17 cellular contexts compared by ENCODE assay signal in the genomic region with DNA sequence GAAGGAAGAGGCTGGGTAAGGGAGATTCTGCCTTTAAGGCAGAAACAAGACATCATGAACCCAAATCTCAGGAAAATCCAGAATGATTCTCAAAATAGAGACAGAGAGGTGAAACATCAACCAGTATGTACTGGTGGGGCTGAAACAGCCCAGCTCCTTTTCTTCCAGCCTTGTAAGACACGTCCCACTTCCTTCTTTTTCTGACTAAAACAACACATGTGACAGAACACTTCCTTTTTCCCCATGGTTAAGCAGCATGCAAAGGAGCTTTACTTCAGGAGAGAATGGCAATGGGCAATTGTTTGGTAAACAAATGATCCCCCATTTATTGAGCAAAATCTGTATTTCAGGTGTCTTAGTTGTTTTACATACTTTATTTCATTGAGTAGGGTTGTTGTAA.
DNase-seq lines count a peak whose midpoint lies in the region; FAIRE-seq and TF ChIP-seq lines count a peak whose summit lies in the region.
"Had no signal": no experiment of that assay in that cellular context is flagged by ENCODE, and none has a peak within 500 bp of the region (broad histone marks: within the 10 kb centered on the region; RNA-seq: fewer than 3 reads in every experiment).

No MANE protein-coding gene starts in this region.

- H3K14ac ChIP-seq in H1 (ENCODE audit: insufficient read length) = no peak overlapping the region

- H4K91ac ChIP-seq in H1 (replicated peaks; ENCODE audit: insufficient read length, low read length) = no peak overlapping the region

- H2AK5ac ChIP-seq in H1 (ENCODE audit: low read depth, low read length) = no peak overlapping the region

- H4K20me1 ChIP-seq in H1 (replicated peaks in 1 of 2; ENCODE audit: control insufficient read depth in 1 of 2, insufficient read depth in 2 of 2, low read length in 2 of 2) = no peaks in the 10 kb centered on the region

- H3K4me3 ChIP-seq in H1 (ENCODE audit: extremely low read depth in 1 of 4, insufficient read depth in 2 of 4, low read depth in 3 of 4, low read length in 4 of 4) (no peak overlapping the region), skeletal muscle tissue (ENCODE audit: low read length in 3 of 3) (no peak overlapping the region)
- H3K4me3 ChIP-seq: adrenal gland, heart right ventricle, transverse colon had no signal

- H2BK15ac ChIP-seq in H1 (ENCODE audit: low read length) = no peak overlapping the region

- POLR2A ChIA-PET in H1 (lab: Charles Lee; ENCODE audit: partially characterized antibody) = no interaction called here

- H3K27ac ChIP-seq in H1 (ENCODE audit: low read depth, low read length) (no peak overlapping the region), skeletal muscle tissue (ENCODE audit: low read depth, low read length) (peak overlapping the region; percentile 32)
- H3K27ac ChIP-seq: transverse colon had no signal

- H2BK5ac ChIP-seq in H1 (ENCODE audit: low read depth, low read length) = no peak overlapping the region

- no peak overlapping the region for H2BK120ac ChIP-seq in H1 (replicated peaks; ENCODE audit: low read depth, low read length)

- H3K36me3 ChIP-seq in H1 (ENCODE audit: control insufficient read depth in 2 of 4, insufficient read depth in 4 of 4, low read length in 3 of 4) (no peaks in the 10 kb centered on the region), skeletal muscle tissue (ENCODE audit: control insufficient read depth in 3 of 3, insufficient read depth in 3 of 3, low read length in 3 of 3) (no peaks in the 10 kb centered on the region)
- H3K36me3 ChIP-seq: adrenal gland, heart right ventricle, transverse colon had no signal

- FAIRE-seq in GM19239 (lab: Jason Lieb, UNC) = peak; percentile 88
- no peak for FAIRE-seq in H1 (lab: Jason Lieb, UNC)

- peak overlapping the region; percentile 34; the same call in 1 of the 2 replicates for H2AFZ ChIP-seq in H1 (ENCODE audit: low read length)

- H2BK12ac ChIP-seq in H1 (ENCODE audit: low read depth, low read length) = no peak overlapping the region

- H4K8ac ChIP-seq in H1 (ENCODE audit: extremely low read depth, insufficient read depth, low read length) = no peak overlapping the region

- no peak for TF ChIP-seq RAD21 in H1 (IDR thresholded peaks at IDR 0.05 in 1 of 2, conservative IDR thresholded peaks at IDR 0.05 in 1 of 2; ENCODE audit: low read depth in 2 of 2, low read length in 2 of 2)

- no peaks in the 10 kb centered on the region for H3K4me1 ChIP-seq in H1 (replicated peaks in 1 of 4; ENCODE audit: control insufficient read depth in 3 of 4, insufficient read depth in 4 of 4, low read length in 3 of 4)
- H3K4me1 ChIP-seq in skeletal muscle tissue (ENCODE audit: control insufficient read depth in 3 of 3, insufficient read depth in 3 of 3, low read length in 3 of 3) = no peaks in the 10 kb centered on the region
- H3K4me1 ChIP-seq: transverse colon had no signal

- no peak for TF ChIP-seq EP300 in H1 (IDR thresholded peaks at IDR 0.05; ENCODE audit: borderline replicate concordance in 1 of 2, low read depth in 2 of 2, low read length in 2 of 2)

- TF ChIP-seq CTCF in H1 (IDR thresholded peaks at IDR 0.05; ENCODE audit: control extremely low read depth in 1 of 3, insufficient read depth in 1 of 3, low read depth in 1 of 3, low read length in 3 of 3) = no peak

- TF ChIP-seq POLR2A in H1 (IDR thresholded peaks at IDR 0.05; ENCODE audit: control extremely low read depth in 1 of 2, low read depth in 2 of 2, low read length in 2 of 2) = no peak

- no peak overlapping the region for H3K4ac ChIP-seq in H1 (replicated peaks; ENCODE audit: insufficient read length, low read depth, low read length)

- CTCF ChIA-PET in H1 (lab: Charles Lee; ENCODE audit: partially characterized antibody) = interaction anchor here (2.1 kb wide), 1 partner anchor 27 kb away, joined by 8 read pairs; no protein-coding TSS in a partner anchor

- no peak for DNase-seq in GM19239 (ENCODE audit: insufficient read length, low spot score)
- peak; percentile 86 for DNase-seq in NOMO-1 treated with DMSO at 0.1 percent for 48 hours (lab: John Stamatoyannopoulos, UW; ENCODE audit: unreplicated experiment)
- DNase-seq in H1 (ENCODE audit: low read depth in 1 of 2, low spot score in 2 of 2) = no peak
- no peak for DNase-seq in NCI-H146 (lab: John Stamatoyannopoulos, UW)
- no peak for DNase-seq in activated T-cell treated with anti-CD3 and anti-CD28 coated beads, Interleukin-2, amount 50 U/mL, for 48 hours
- DNase-seq in COLO829 (ENCODE audit: low spot score) = no peak
- DNase-seq: activated CD4-positive, alpha-beta T cell treated with anti-CD3 and anti-CD28 coated beads for 48 hours; activated T-cell treated with anti-CD3 and anti-CD28 coated beads, Interleukin-2, amount 50 U/mL, for 4 hours; adrenal gland; CD8-positive, alpha-beta memory T cell; heart right ventricle; left colon; naive thymus-derived CD8-positive, alpha-beta T cell; NCI-H1105 treated with DMSO at 0.1 percent for 48 hours; retina; transverse colon had no signal

- H3K79me1 ChIP-seq in H1 (ENCODE audit: low read depth, low read length) = no peaks in the 10 kb centered on the region

- no peak overlapping the region for H3K18ac ChIP-seq in H1 (ENCODE audit: extremely low read depth, low read length)

- no peak overlapping the region for H3K4me2 ChIP-seq in H1 (ENCODE audit: insufficient read depth in 1 of 2, low read depth in 2 of 2, low read length in 2 of 2)

- H2BK20ac ChIP-seq in H1 (ENCODE audit: low read length) = no peak overlapping the region

- no peak overlapping the region for H3K56ac ChIP-seq in H1 (replicated peaks; ENCODE audit: insufficient read length, low read depth, low read length)

- H3K9me3 ChIP-seq in H1 (ENCODE audit: insufficient read depth in 2 of 2, low read depth in 1 of 2, low read length in 1 of 2) (no peaks in the 10 kb centered on the region), skeletal muscle tissue (ENCODE audit: control insufficient read depth in 3 of 3, low read length in 3 of 3) (no peaks in the 10 kb centered on the region)
- H3K9me3 ChIP-seq: adrenal gland, heart right ventricle, transverse colon had no signal

- no peak overlapping the region for H4K5ac ChIP-seq in H1 (ENCODE audit: insufficient read length, low read depth, low read length)

- H3K9ac ChIP-seq in H1 (replicated peaks in 1 of 4; ENCODE audit: extremely low read depth in 1 of 4, low read depth in 3 of 4, low read length in 3 of 4) (no peak overlapping the region), skeletal muscle tissue (ENCODE audit: low read depth in 1 of 3, low read length in 3 of 3) (no peak overlapping the region)

- no peak overlapping the region for H3K23ac ChIP-seq in H1 (ENCODE audit: insufficient read length)

- H3K27me3 ChIP-seq in H1 (replicated peaks in 1 of 4; ENCODE audit: control insufficient read depth in 3 of 4, extremely low read depth in 1 of 4, insufficient read depth in 3 of 4, low read length in 3 of 4) (peaks cover 0 to 1% (median 0%) of the 10 kb centered on the region in 4 experiments; a peak in 1 of 7 replicates), skeletal muscle tissue (ENCODE audit: control insufficient read depth in 3 of 3, insufficient read depth in 3 of 3, low read length in 3 of 3) (no peaks in the 10 kb centered on the region)
- H3K27me3 ChIP-seq: adrenal gland, heart right ventricle, transverse colon had no signal

- 38% methylated on average over 1 of the region's 1 CpG; no CpG with 5 or more reads in 1 of the 2 experiments for WGBS in H1 (ENCODE audit: extremely low coverage in 1 of 2, insufficient coverage in 1 of 2, insufficient read length in 1 of 2, insufficient replicate concordance in 2 of 2, low coverage in 1 of 2, low lambda C conversion rate in 2 of 2, missing lambda C conversion rate in 1 of 2), 2 experiments

- H3K79me2 ChIP-seq in H1 (ENCODE audit: control insufficient read depth in 1 of 2, insufficient read depth in 2 of 2, low read length in 2 of 2) = no peaks in the 10 kb centered on the region

- H3K23me2 ChIP-seq in H1 (ENCODE audit: low read depth, low read length) = no peaks in the 10 kb centered on the region

TF ChIP-seq in H1, 55 proteins besides CTCF, POLR2A, EP300 and RAD21:
- no peak for TF ChIP-seq TAF7 (optimal IDR thresholded peaks at IDR 0.05; ENCODE audit: borderline replicate concordance, low read depth, low read length)
- no peak for TF ChIP-seq CHD2 (IDR thresholded peaks at IDR 0.05; ENCODE audit: low read length)
- no peak for TF ChIP-seq SP1 (IDR thresholded peaks at IDR 0.05; ENCODE audit: low read depth, low read length)
- no peak for TF ChIP-seq HDAC2 (IDR thresholded peaks at IDR 0.05; ENCODE audit: borderline replicate concordance in 1 of 2, low read depth in 2 of 2, low read length in 2 of 2)
- no peak for TF ChIP-seq SIX5 (IDR thresholded peaks at IDR 0.05; ENCODE audit: low read depth, low read length)
- TF ChIP-seq SUZ12 (IDR thresholded peaks at IDR 0.05; ENCODE audit: low read length) = no peak
- TF ChIP-seq BACH1 (IDR thresholded peaks at IDR 0.05; ENCODE audit: low read length) = no peak
- TF ChIP-seq SP2 (IDR thresholded peaks at IDR 0.05; ENCODE audit: low read length) = no peak
- TF ChIP-seq KDM1A (IDR thresholded peaks at IDR 0.05; ENCODE audit: borderline replicate concordance, low read length) = no peak
- TF ChIP-seq POLR2AphosphoS5 (IDR thresholded peaks at IDR 0.05; ENCODE audit: low read depth, low read length) = no peak
- TF ChIP-seq, protein P1, sequence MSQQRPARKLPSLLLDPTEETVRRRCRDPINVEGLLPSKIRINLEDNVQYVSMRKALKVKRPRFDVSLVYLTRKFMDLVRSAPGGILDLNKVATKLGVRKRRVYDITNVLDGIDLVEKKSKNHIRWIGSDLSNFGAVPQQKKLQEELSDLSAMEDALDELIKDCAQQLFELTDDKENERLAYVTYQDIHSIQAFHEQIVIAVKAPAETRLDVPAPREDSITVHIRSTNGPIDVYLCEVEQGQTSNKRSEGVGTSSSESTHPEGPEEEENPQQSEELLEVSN (IDR thresholded peaks at IDR 0.05) = no peak
- TF ChIP-seq SP4 (IDR thresholded peaks at IDR 0.05; ENCODE audit: low read length) = no peak
TF ChIP-seq in H1: peak in this region for 0.
